Comparison of ENCODE assay signal across 8 cellular contexts in the genomic region with DNA sequence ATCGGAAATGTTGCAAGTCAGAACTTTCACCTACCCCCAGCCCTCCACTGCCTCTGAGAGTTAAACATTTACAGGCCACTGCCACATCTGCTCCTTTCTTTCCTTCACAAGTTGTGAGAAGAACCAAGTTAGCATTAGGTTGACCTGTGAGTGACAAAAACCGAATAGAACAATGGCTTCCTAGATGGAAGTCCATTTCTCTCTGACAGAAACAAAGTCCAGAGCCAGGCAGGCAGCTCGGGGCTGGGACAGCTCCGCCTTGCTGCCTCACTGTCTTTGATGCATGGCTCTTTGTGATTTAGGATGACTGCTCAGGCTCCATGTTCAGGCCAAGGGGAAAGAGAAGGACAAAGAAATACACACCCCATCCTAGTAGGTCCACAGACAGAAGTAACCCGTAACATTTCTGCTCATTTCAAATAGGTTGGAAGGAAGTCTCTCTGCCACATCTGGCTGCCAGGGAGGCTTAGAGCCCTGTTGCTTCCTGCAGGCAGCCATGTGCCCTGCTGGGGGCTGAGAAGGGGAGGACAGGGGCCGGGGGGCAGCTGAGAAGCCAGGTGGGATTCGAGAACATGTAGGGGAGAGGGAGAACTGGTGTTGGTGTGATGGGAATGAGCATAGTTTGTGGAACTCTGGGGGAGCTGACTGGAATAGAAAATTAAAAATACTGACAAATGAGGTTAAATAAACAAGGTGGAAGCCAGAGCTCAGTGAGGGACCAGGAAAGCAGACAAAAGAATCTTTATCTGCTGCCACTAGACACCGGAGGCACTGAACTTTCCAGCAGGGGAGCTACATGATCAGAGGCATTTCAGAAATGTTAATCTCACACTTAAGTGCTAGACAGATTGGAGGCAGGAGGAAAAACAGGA. TPM values are rescaled to one million over a fixed set of nuclear protein-coding genes. Genes with fewer than 3 reads are reported as not detected.
A peak's percentile ranks its signal among the peaks of the same experiment; 100 is the strongest.
DNase-seq lines count a peak whose midpoint lies in the region; ATAC-seq lines count a peak whose summit lies in the region.

No MANE protein-coding gene starts in this region.

- ATAC-seq in HG03457 (IDR thresholded peaks at IDR 0.05; ENCODE audit: unreplicated experiment) (no peak), HG03045 (IDR thresholded peaks at IDR 0.05; ENCODE audit: unreplicated experiment) (no peak)

- no peaks in the 10 kb centered on the region for H3K27me3 Mint-ChIP-seq in activated naive CD4-positive, alpha-beta T cell treated with anti-CD3 and anti-CD28 coated beads for 36 hours (ENCODE audit: low read depth)

- H3K9ac ChIP-seq in rectal smooth muscle tissue (ENCODE audit: low read length) = no peak overlapping the region

- peak overlapping the region; percentile 83 for H3K27ac Mint-ChIP-seq in activated naive CD4-positive, alpha-beta T cell treated with anti-CD3 and anti-CD28 coated beads for 36 hours

- peaks cover 4 to 16% of the 10 kb centered on the region in 2 donors for H3K4me1 ChIP-seq in esophagus (ENCODE audit: control insufficient read depth in 2 of 2, insufficient read depth in 2 of 2, low read length in 1 of 2)
- peaks cover 15% of the 10 kb centered on the region for H3K4me1 ChIP-seq in rectal smooth muscle tissue (ENCODE audit: control insufficient read depth, insufficient read depth, low read length)

- no peak overlapping the region for H3K4me3 ChIP-seq in esophagus (ENCODE audit: low read depth in 1 of 2, low read length in 2 of 2)
- H3K4me3 ChIP-seq in rectal smooth muscle tissue (ENCODE audit: low read length) = no peak overlapping the region

- WGBS in esophagus, 2 donors = 35 to 45% methylated on average over 8 of the region's 8 CpGs

- no peak for DNase-seq in activated naive CD4-positive, alpha-beta T cell treated with anti-CD3 and anti-CD28 coated beads for 36 hours
- no peak for DNase-seq in activated naive CD4-positive, alpha-beta T cell treated with anti-CD3 and anti-CD28 coated beads, Interleukin-2, amount 50 U/mL, for 16 hours
- DNase-seq in NCI-H774 (lab: John Stamatoyannopoulos, UW) = peak; percentile 55
- no peak for DNase-seq in amniotic stem cell (lab: John Stamatoyannopoulos, UW)

- H3K27ac ChIP-seq in esophagus (ENCODE audit: low read depth in 2 of 2, low read length in 1 of 2) = peak overlapping the region; percentile 39 to 73
- H3K27ac ChIP-seq in rectal smooth muscle tissue (ENCODE audit: low read depth, low read length) = peak overlapping the region; percentile 38

- H3K4me1 Mint-ChIP-seq in activated naive CD4-positive, alpha-beta T cell treated with anti-CD3 and anti-CD28 coated beads for 36 hours (ENCODE audit: low read depth) = peaks cover 62% of the 10 kb centered on the region

- H3K36me3 ChIP-seq in esophagus (ENCODE audit: control insufficient read depth in 2 of 2, insufficient read depth in 2 of 2, low read length in 1 of 2) (no peaks in the 10 kb centered on the region), rectal smooth muscle tissue (ENCODE audit: control insufficient read depth, insufficient read depth, low read length) (no peaks in the 10 kb centered on the region)

- H3K9me3 Mint-ChIP-seq in activated naive CD4-positive, alpha-beta T cell treated with anti-CD3 and anti-CD28 coated beads for 36 hours = no peaks in the 10 kb centered on the region

- no peaks in the 10 kb centered on the region for H3K36me3 Mint-ChIP-seq in activated naive CD4-positive, alpha-beta T cell treated with anti-CD3 and anti-CD28 coated beads for 36 hours (ENCODE audit: low read depth)

- intact Hi-C loops in activated naive CD4-positive, alpha-beta T cell treated with anti-CD3 and anti-CD28 coated beads for 36 hours (cut with micrococcal nuclease) = no loop called here

- no peaks in the 10 kb centered on the region for H3K9me3 ChIP-seq in esophagus (ENCODE audit: control insufficient read depth in 2 of 2, insufficient read depth in 1 of 2, low read depth in 1 of 2, low read length in 1 of 2)

- no peaks in the 10 kb centered on the region for H3K27me3 ChIP-seq in esophagus (ENCODE audit: control insufficient read depth in 1 of 2, insufficient read depth in 2 of 2, low read length in 2 of 2)
- no peaks in the 10 kb centered on the region for H3K27me3 ChIP-seq in rectal smooth muscle tissue (ENCODE audit: control insufficient read depth, insufficient read depth, low read length)

- H3K4me3 Mint-ChIP-seq in activated naive CD4-positive, alpha-beta T cell treated with anti-CD3 and anti-CD28 coated beads for 36 hours = no peak overlapping the region

- CTCF ChIA-PET in activated naive CD4-positive, alpha-beta T cell treated with anti-CD3 and anti-CD28 coated beads for 36 hours (lab: Charles Lee) = interaction anchor here (0.6 to 2.1 kb wide), 4 partner anchors 48 to 82 kb away, joined by 3 to 10 read pairs (median 5); no protein-coding TSS in a partner anchor

RNA-seq across cellular contexts. Expression of gene IER3, which starts 19.5 kb away (rescaled TPM):
- 10 to 100 TPM; 32.2 to 34.0 TPM for total RNA-seq in activated naive CD4-positive, alpha-beta T cell treated with anti-CD3 and anti-CD28 coated beads for 36 hours
- polyA plus RNA-seq in esophagus = 100 to 1,000 TPM; 178 to 187 TPM

RNA-seq across cellular contexts. Expression of gene FLOT1, which starts 21.4 kb away (rescaled TPM):
- total RNA-seq in activated naive CD4-positive, alpha-beta T cell treated with anti-CD3 and anti-CD28 coated beads for 36 hours = 100 to 1,000 TPM; 162 to 173 TPM
- polyA plus RNA-seq in esophagus = 10 to 100 TPM; 80.9 to 87.0 TPM

RNA-seq across cellular contexts. Expression of gene TUBB, which starts 43.7 kb away (rescaled TPM):
- 1,000 to 10,000 TPM; 1,781 to 1,838 TPM for total RNA-seq in activated naive CD4-positive, alpha-beta T cell treated with anti-CD3 and anti-CD28 coated beads for 36 hours
- 100 to 1,000 TPM; 142 to 313 TPM for polyA plus RNA-seq in esophagus

RNA-seq across cellular contexts. Expression of gene MDC1, which starts 46.8 kb away (rescaled TPM):
- total RNA-seq in activated naive CD4-positive, alpha-beta T cell treated with anti-CD3 and anti-CD28 coated beads for 36 hours = 10 to 100 TPM; 84.1 to 84.8 TPM
- polyA plus RNA-seq in esophagus = 1 to 10 TPM; 5.9 to 8.1 TPM
